ENCODE assay signal across 29 cellular contexts in genomic region chr12:95141305-95141704, GRCh38.
"Had no signal": no experiment of that assay in that cellular context is flagged by ENCODE, and none has a peak within 500 bp of the region (broad histone marks: within the 10 kb centered on the region; RNA-seq: fewer than 3 reads in every experiment).

No MANE protein-coding gene starts in this region.

- H3K27ac Mint-ChIP-seq: immature natural killer cell; naive thymus-derived CD8-positive, alpha-beta T cell; nephron; stimulated activated effector memory CD8-positive, alpha-beta T cell treated with anti-CD3 and anti-CD28 coated beads, Interleukin-12 subunit alpha, Interleukin-12 subunit beta, amount 100 ng/mL, for 72 hours; stimulated activated naive CD8-positive, alpha-beta T cell treated with anti-CD3 and anti-CD28 coated beads, Interleukin-15, Interleukin-2, amounts not matched to agents 100 ng/mL and 50 ng/mL, for 24 hours had no signal

- H3K4me1 Mint-ChIP-seq: naive thymus-derived CD8-positive, alpha-beta T cell; stimulated activated effector memory CD8-positive, alpha-beta T cell treated with anti-CD3 and anti-CD28 coated beads, Interleukin-12 subunit alpha, Interleukin-12 subunit beta, amount 100 ng/mL, for 72 hours had no signal

- H3K4me3 ChIP-seq: lower lobe of right lung, pancreas, prostate gland, sigmoid colon, spleen, suprapubic skin, thoracic aorta, tibial artery, uterus had no signal

- H3K36me3 ChIP-seq: lower lobe of right lung, pancreas, prostate gland, spleen, suprapubic skin, thoracic aorta, tibial artery, uterus had no signal

- H3K27me3 ChIP-seq: pancreas, sigmoid colon, spleen, suprapubic skin, tibial artery, uterus had no signal

- H3K9me3 ChIP-seq: lower lobe of right lung, pancreas, prostate gland, sigmoid colon, spleen, suprapubic skin, thoracic aorta, tibial artery, uterus had no signal

- FAIRE-seq: islet of Langerhans, kidney, pancreas, small intestine had no signal

- DNase-seq: hypothalamus; immature natural killer cell; kidney; left colon; lower lobe of right lung; mammary epithelial cell; mesenchymal stem cell; naive thymus-derived CD8-positive, alpha-beta T cell; nucleus accumbens; pancreas; posterior cingulate gyrus; retina; right cardiac atrium; sigmoid colon; small intestine; spleen; stimulated activated CD4-positive, alpha-beta T cell treated with anti-CD3 and anti-CD28 coated beads, Interleukin-4, amount 100 ng/mL, for 24 hours; stimulated activated naive CD4-positive, alpha-beta T cell; tibial artery; trophoblast cell; uterus had no signal

- H3K4me1 ChIP-seq: pancreas, prostate gland, spleen, uterus had no signal

- H3K36me3 Mint-ChIP-seq: immature natural killer cell; naive thymus-derived CD8-positive, alpha-beta T cell; stimulated activated effector memory CD8-positive, alpha-beta T cell treated with anti-CD3 and anti-CD28 coated beads, Interleukin-12 subunit alpha, Interleukin-12 subunit beta, amount 100 ng/mL, for 72 hours had no signal

- H3K27ac ChIP-seq: lower lobe of right lung, pancreas, prostate gland, sigmoid colon, spleen, suprapubic skin, thoracic aorta, tibial artery, uterus had no signal

- H3K27me3 Mint-ChIP-seq: naive thymus-derived CD8-positive, alpha-beta T cell; stimulated activated naive CD8-positive, alpha-beta T cell treated with anti-CD3 and anti-CD28 coated beads, Interleukin-15, Interleukin-2, amounts not matched to agents 100 ng/mL and 50 ng/mL, for 24 hours had no signal

- ATAC-seq: left colon; lower lobe of right lung; naive thymus-derived CD8-positive, alpha-beta T cell; pancreas; right cardiac atrium; stimulated activated effector memory CD8-positive, alpha-beta T cell treated with anti-CD3 and anti-CD28 coated beads, Interleukin-12 subunit alpha, Interleukin-12 subunit beta, amount 100 ng/mL, for 72 hours had no signal

- H3K9me3 Mint-ChIP-seq: immature natural killer cell; naive thymus-derived CD8-positive, alpha-beta T cell; nephron; neural crest cell; stimulated activated effector memory CD8-positive, alpha-beta T cell treated with anti-CD3 and anti-CD28 coated beads, Interleukin-12 subunit alpha, Interleukin-12 subunit beta, amount 100 ng/mL, for 72 hours; stimulated activated naive CD8-positive, alpha-beta T cell treated with anti-CD3 and anti-CD28 coated beads, Interleukin-15, Interleukin-2, amounts not matched to agents 100 ng/mL and 50 ng/mL, for 24 hours had no signal

- H3K4me3 Mint-ChIP-seq: immature natural killer cell; naive thymus-derived CD8-positive, alpha-beta T cell; nephron; neural crest cell; stimulated activated effector memory CD8-positive, alpha-beta T cell treated with anti-CD3 and anti-CD28 coated beads, Interleukin-12 subunit alpha, Interleukin-12 subunit beta, amount 100 ng/mL, for 72 hours; stimulated activated naive CD8-positive, alpha-beta T cell treated with anti-CD3 and anti-CD28 coated beads, Interleukin-15, Interleukin-2, amounts not matched to agents 100 ng/mL and 50 ng/mL, for 24 hours had no signal
